ENCODE assay signal across 8 cellular contexts in genomic region chrX:154396358-154396757, GRCh38. TPM values are rescaled to one million over a fixed set of nuclear protein-coding genes. Genes with fewer than 3 reads are reported as not detected.
DNase-seq lines count a peak whose midpoint lies in the region; ATAC-seq and TF ChIP-seq lines count a peak whose summit lies in the region.
"Not testable (repeated sequence)": the region's sequence is repeated elsewhere in the genome, so short reads cannot be mapped to it uniquely, and the experiment has no call there.

No MANE protein-coding gene starts in this region.

- peaks cover 22 to 26% (median 24%) of the 10 kb centered on the region in 11 experiments for H3K36me3 ChIP-seq in BLaER1 treated with 17β-estradiol and CSF1 and Interleukin-3, amounts not matched to agents 10 nM and 100 nM

- H3K9me3 Mint-ChIP-seq in IgD-negative memory B cell; activated B cell treated with CpG ODN at 0.5 μM for 24 hours; activated T-helper 2 cell treated with anti-CD3 and anti-CD28 coated beads, Interferon-gamma antibody, Interleukin-2, Interleukin-4, amounts not matched to agents 10 μg/mL and 5 μg/mL and 100 μg/mL, durations not matched to agents 14 hours and 24 hours and 36 hours; MCF 10A (ENCODE audit: unreplicated experiment); mesothelial cell of epicardium; stimulated activated naive CD8-positive, alpha-beta T cell treated with anti-CD3 and anti-CD28 coated beads, Interleukin-15, Interleukin-2, amounts not matched to agents 100 ng/mL and 50 ng/mL, for 24 hours: not testable (repeated sequence)
- peaks cover 14% of the 10 kb centered on the region for H3K9me3 Mint-ChIP-seq in glutamatergic neuron (ENCODE audit: unreplicated experiment)

- intact Hi-C loops in activated B cell treated with CpG ODN at 0.5 μM for 24 hours (cut with micrococcal nuclease): loop anchor here (5.0 kb wide), 4 partner anchors 41 to 136 kb away; partner anchors contain the start of genes GDI1, LAGE3 and SLC10A3
- intact Hi-C loops in activated T-helper 2 cell treated with anti-CD3 and anti-CD28 coated beads, Interferon-gamma antibody, Interleukin-2, Interleukin-4, amounts not matched to agents 10 μg/mL and 5 μg/mL and 100 μg/mL, durations not matched to agents 14 hours and 24 hours and 36 hours (cut with micrococcal nuclease): loop anchor here (5.0 kb wide), 1 partner anchor 41 kb away; the partner anchor contains the start of gene GDI1
- intact Hi-C loops in MCF 10A (cut with micrococcal nuclease): loop anchor here (5.0 kb wide), 1 partner anchor 136 kb away; no protein-coding TSS in a partner anchor

- peak overlapping the region in 7 of 10 experiments; percentile 54 to 86 (median 78); a peak in 12 of 20 replicates for H3K4me3 ChIP-seq in BLaER1 treated with 17β-estradiol and CSF1 and Interleukin-3, amounts not matched to agents 10 nM and 100 nM

- not testable (repeated sequence) for TF ChIP-seq CTCF in activated B cell treated with CpG ODN at 0.5 μM for 24 hours (IDR thresholded peaks at IDR 0.05); MCF 10A (IDR thresholded peaks at IDR 0.05; ENCODE audit: unreplicated experiment); glutamatergic neuron (IDR thresholded peaks at IDR 0.05; ENCODE audit: partially characterized antibody, unreplicated experiment); mesothelial cell of epicardium (IDR thresholded peaks at IDR 0.05; ENCODE audit: unreplicated experiment)

- H4K20me1 ChIP-seq in BLaER1 treated with 17β-estradiol and CSF1 and Interleukin-3, amounts not matched to agents 10 nM and 100 nM: peaks cover 24 to 26% (median 26%) of the 10 kb centered on the region in 11 experiments; a peak in 21 of 22 replicates

- CTCF ChIA-PET in activated B cell treated with CpG ODN at 0.5 μM for 24 hours (lab: Charles Lee): not testable (repeated sequence)
- CTCF ChIA-PET in MCF 10A (lab: Yijun Ruan, JAX): interaction anchor here (1.3 to 3.3 kb wide), 2 partner anchors 16 to 23 kb away, joined by 5 to 21 read pairs; partner anchors contain the start of gene FLNA

- not testable (repeated sequence) for BruUV-seq in MCF 10A (replicated peaks; lab: Mats Ljungman, UMichigan)

- H3K27me3 Mint-ChIP-seq in IgD-negative memory B cell; activated B cell treated with CpG ODN at 0.5 μM for 24 hours; activated T-helper 2 cell treated with anti-CD3 and anti-CD28 coated beads, Interferon-gamma antibody, Interleukin-2, Interleukin-4, amounts not matched to agents 10 μg/mL and 5 μg/mL and 100 μg/mL, durations not matched to agents 14 hours and 24 hours and 36 hours (ENCODE audit: low read depth); MCF 10A (ENCODE audit: insufficient read depth, unreplicated experiment); mesothelial cell of epicardium (ENCODE audit: low read depth); stimulated activated naive CD8-positive, alpha-beta T cell treated with anti-CD3 and anti-CD28 coated beads, Interleukin-15, Interleukin-2, amounts not matched to agents 100 ng/mL and 50 ng/mL, for 24 hours: not testable (repeated sequence)
- peaks cover 11% of the 10 kb centered on the region for H3K27me3 Mint-ChIP-seq in glutamatergic neuron (ENCODE audit: unreplicated experiment)

- H3K4me2 ChIP-seq in BLaER1 treated with 17β-estradiol and CSF1 and Interleukin-3, amounts not matched to agents 10 nM and 100 nM: peak overlapping the region in 9 of 11 experiments; percentile 14 to 90 (median 82); a peak in 16 of 22 replicates

- H3K27ac Mint-ChIP-seq in IgD-negative memory B cell: peak overlapping the region in 2 of 3 donors; percentile 32 to 67
- H3K27ac Mint-ChIP-seq in activated B cell treated with CpG ODN at 0.5 μM for 24 hours; activated T-helper 2 cell treated with anti-CD3 and anti-CD28 coated beads, Interferon-gamma antibody, Interleukin-2, Interleukin-4, amounts not matched to agents 10 μg/mL and 5 μg/mL and 100 μg/mL, durations not matched to agents 14 hours and 24 hours and 36 hours; MCF 10A (ENCODE audit: low read depth, unreplicated experiment); glutamatergic neuron (ENCODE audit: unreplicated experiment); mesothelial cell of epicardium; stimulated activated naive CD8-positive, alpha-beta T cell treated with anti-CD3 and anti-CD28 coated beads, Interleukin-15, Interleukin-2, amounts not matched to agents 100 ng/mL and 50 ng/mL, for 24 hours: not testable (repeated sequence)

- POLR2A ChIA-PET in activated B cell treated with CpG ODN at 0.5 μM for 24 hours (lab: Charles Lee): interaction anchor here (2.4 to 6.2 kb wide), 2 partner anchors 13 to 14 kb away, joined by 20 to 125 read pairs; partner anchors contain the start of genes DNASE1L1 and TAFAZZIN
- POLR2A ChIA-PET in MCF 10A (lab: Yijun Ruan, JAX): interaction anchor here (0.7 to 4.7 kb wide), 4 partner anchors 14 to 27 kb away, joined by 3 to 100 read pairs (median 40); partner anchors contain the start of genes DNASE1L1, EMD, FLNA and TAFAZZIN

- not testable (repeated sequence) for ATAC-seq in activated B cell treated with CpG ODN at 0.5 μM for 24 hours (ENCODE audit: low read depth)

- H3K27me3 ChIP-seq in BLaER1 treated with 17β-estradiol and CSF1 and Interleukin-3, amounts not matched to agents 10 nM and 100 nM: peaks cover 0 to 23% (median 5%) of the 10 kb centered on the region in 11 experiments; a peak in 8 of 22 replicates

- not testable (repeated sequence) for DNase-seq in activated B cell treated with CpG ODN at 0.5 μM for 24 hours; activated T-helper 2 cell treated with anti-CD3 and anti-CD28 coated beads, Interferon-gamma antibody, Interleukin-2, Interleukin-4, amounts not matched to agents 10 μg/mL and 5 μg/mL and 100 μg/mL, durations not matched to agents 14 hours and 24 hours and 36 hours (ENCODE audit: low spot score); MCF 10A (ENCODE audit: unreplicated experiment); glutamatergic neuron; mesothelial cell of epicardium (ENCODE audit: low spot score in 2 of 2, unreplicated experiment in 2 of 2)

- peak overlapping the region in 9 of 11 experiments; percentile 94 to 100 (median 96); a peak in 18 of 22 replicates for H3K9ac ChIP-seq in BLaER1 treated with 17β-estradiol and CSF1 and Interleukin-3, amounts not matched to agents 10 nM and 100 nM

- peak overlapping the region; percentile 28 to 99 (median 62) for H3K4me3 Mint-ChIP-seq in IgD-negative memory B cell
- peak overlapping the region; percentile 97 for H3K4me3 Mint-ChIP-seq in activated B cell treated with CpG ODN at 0.5 μM for 24 hours
- H3K4me3 Mint-ChIP-seq in activated T-helper 2 cell treated with anti-CD3 and anti-CD28 coated beads, Interferon-gamma antibody, Interleukin-2, Interleukin-4, amounts not matched to agents 10 μg/mL and 5 μg/mL and 100 μg/mL, durations not matched to agents 14 hours and 24 hours and 36 hours (ENCODE audit: low read depth): peak overlapping the region; percentile 100
- H3K4me3 Mint-ChIP-seq in MCF 10A (ENCODE audit: unreplicated experiment): peak overlapping the region; percentile 92
- peak overlapping the region; percentile 86 for H3K4me3 Mint-ChIP-seq in glutamatergic neuron (ENCODE audit: unreplicated experiment)
- H3K4me3 Mint-ChIP-seq in mesothelial cell of epicardium: peak overlapping the region; percentile 96
- H3K4me3 Mint-ChIP-seq in stimulated activated naive CD8-positive, alpha-beta T cell treated with anti-CD3 and anti-CD28 coated beads, Interleukin-15, Interleukin-2, amounts not matched to agents 100 ng/mL and 50 ng/mL, for 24 hours: peak overlapping the region; percentile 99

- peak overlapping the region in 6 of 11 experiments; percentile 97 to 99 (median 98); a peak in 9 of 22 replicates for H3K27ac ChIP-seq in BLaER1 treated with 17β-estradiol and CSF1 and Interleukin-3, amounts not matched to agents 10 nM and 100 nM

- H3K4me1 ChIP-seq in BLaER1 treated with 17β-estradiol and CSF1 and Interleukin-3, amounts not matched to agents 10 nM and 100 nM: peaks cover 0 to 20% (median 9%) of the 10 kb centered on the region in 10 experiments; a peak in 13 of 20 replicates

- peaks cover 7 to 14% (median 8%) of the 10 kb centered on the region in 3 donors for H3K4me1 Mint-ChIP-seq in IgD-negative memory B cell
- peaks cover 26% of the 10 kb centered on the region for H3K4me1 Mint-ChIP-seq in activated B cell treated with CpG ODN at 0.5 μM for 24 hours
- H3K4me1 Mint-ChIP-seq in activated T-helper 2 cell treated with anti-CD3 and anti-CD28 coated beads, Interferon-gamma antibody, Interleukin-2, Interleukin-4, amounts not matched to agents 10 μg/mL and 5 μg/mL and 100 μg/mL, durations not matched to agents 14 hours and 24 hours and 36 hours (ENCODE audit: low read depth); MCF 10A (ENCODE audit: insufficient read depth, unreplicated experiment); glutamatergic neuron (ENCODE audit: low read depth, unreplicated experiment): not testable (repeated sequence)
- peaks cover 11% of the 10 kb centered on the region for H3K4me1 Mint-ChIP-seq in mesothelial cell of epicardium
- peaks cover 27% of the 10 kb centered on the region for H3K4me1 Mint-ChIP-seq in stimulated activated naive CD8-positive, alpha-beta T cell treated with anti-CD3 and anti-CD28 coated beads, Interleukin-15, Interleukin-2, amounts not matched to agents 100 ng/mL and 50 ng/mL, for 24 hours (ENCODE audit: low read depth)

- peaks cover 16 to 38% (median 28%) of the 10 kb centered on the region in 11 experiments; a peak in 21 of 22 replicates for H3K9me3 ChIP-seq in BLaER1 treated with 17β-estradiol and CSF1 and Interleukin-3, amounts not matched to agents 10 nM and 100 nM (replicated peaks in 1 of 11)

- not testable (repeated sequence) for H3K36me3 Mint-ChIP-seq in IgD-negative memory B cell; glutamatergic neuron (ENCODE audit: unreplicated experiment)
- H3K36me3 Mint-ChIP-seq in activated B cell treated with CpG ODN at 0.5 μM for 24 hours (ENCODE audit: low read depth): peaks cover 33% of the 10 kb centered on the region
- H3K36me3 Mint-ChIP-seq in activated T-helper 2 cell treated with anti-CD3 and anti-CD28 coated beads, Interferon-gamma antibody, Interleukin-2, Interleukin-4, amounts not matched to agents 10 μg/mL and 5 μg/mL and 100 μg/mL, durations not matched to agents 14 hours and 24 hours and 36 hours (ENCODE audit: low read depth): peaks cover 35% of the 10 kb centered on the region
- peaks cover 36% of the 10 kb centered on the region for H3K36me3 Mint-ChIP-seq in MCF 10A (ENCODE audit: insufficient read depth, unreplicated experiment)
- H3K36me3 Mint-ChIP-seq in mesothelial cell of epicardium: peaks cover 13% of the 10 kb centered on the region
- peaks cover 31% of the 10 kb centered on the region for H3K36me3 Mint-ChIP-seq in stimulated activated naive CD8-positive, alpha-beta T cell treated with anti-CD3 and anti-CD28 coated beads, Interleukin-15, Interleukin-2, amounts not matched to agents 100 ng/mL and 50 ng/mL, for 24 hours (ENCODE audit: low read depth)

RNA-seq across cellular contexts. Expression of gene RPL10, which starts 1.8 kb away (rescaled TPM):
- 5,716 TPM for polyA plus RNA-seq in IgD-negative memory B cell
- total RNA-seq in activated B cell treated with CpG ODN at 0.5 μM for 24 hours (5,113 and 5,534 TPM in 2 replicates), MCF 10A (2022) (3,490 and 3,785 TPM in 2 replicates), glutamatergic neuron (ENCODE audit: unreplicated experiment) (1,779 TPM), mesothelial cell of epicardium (2,969 to 3,108 TPM (median 3,066 TPM) in 3 replicates)
- 2,692 and 2,787 TPM in 2 replicates for total RNA-seq in activated T-helper 2 cell treated with anti-CD3 and anti-CD28 coated beads, Interferon-gamma antibody, Interleukin-2, Interleukin-4, amounts not matched to agents 10 μg/mL and 5 μg/mL and 100 μg/mL, durations not matched to agents 14 hours and 24 hours and 36 hours

RNA-seq across cellular contexts. Expression of gene DNASE1L1, which starts 12.7 kb away (rescaled TPM):
- 29.4 TPM for polyA plus RNA-seq in IgD-negative memory B cell
- total RNA-seq in activated B cell treated with CpG ODN at 0.5 μM for 24 hours (15.3 and 15.8 TPM in 2 replicates), MCF 10A (2022) (20.5 and 21.2 TPM in 2 replicates), glutamatergic neuron (ENCODE audit: unreplicated experiment) (15.8 TPM), mesothelial cell of epicardium (18.5 to 19.4 TPM (median 18.6 TPM) in 3 replicates)
- 18.1 TPM in 2 replicates for total RNA-seq in activated T-helper 2 cell treated with anti-CD3 and anti-CD28 coated beads, Interferon-gamma antibody, Interleukin-2, Interleukin-4, amounts not matched to agents 10 μg/mL and 5 μg/mL and 100 μg/mL, durations not matched to agents 14 hours and 24 hours and 36 hours

RNA-seq across cellular contexts. Expression of gene TAFAZZIN, which starts 15.0 kb away (rescaled TPM):
- polyA plus RNA-seq in IgD-negative memory B cell: 51.3 TPM
- total RNA-seq in activated B cell treated with CpG ODN at 0.5 μM for 24 hours (50.5 and 66.1 TPM in 2 replicates), MCF 10A (2022) (48.0 and 59.1 TPM in 2 replicates), glutamatergic neuron (ENCODE audit: unreplicated experiment) (40.9 TPM), mesothelial cell of epicardium (36.7 to 40.8 TPM (median 40.3 TPM) in 3 replicates)
- 77.3 TPM in 2 replicates for total RNA-seq in activated T-helper 2 cell treated with anti-CD3 and anti-CD28 coated beads, Interferon-gamma antibody, Interleukin-2, Interleukin-4, amounts not matched to agents 10 μg/mL and 5 μg/mL and 100 μg/mL, durations not matched to agents 14 hours and 24 hours and 36 hours

RNA-seq across cellular contexts. Expression of gene EMD, which starts 17.3 kb away (rescaled TPM):
- polyA plus RNA-seq in IgD-negative memory B cell: 32.4 TPM
- total RNA-seq in activated B cell treated with CpG ODN at 0.5 μM for 24 hours (68.4 and 70.2 TPM in 2 replicates), MCF 10A (2022) (94.5 and 107 TPM in 2 replicates), glutamatergic neuron (ENCODE audit: unreplicated experiment) (56.8 TPM), mesothelial cell of epicardium (71.4 to 76.3 TPM (median 71.9 TPM) in 3 replicates)
- 95.6 and 98.8 TPM in 2 replicates for total RNA-seq in activated T-helper 2 cell treated with anti-CD3 and anti-CD28 coated beads, Interferon-gamma antibody, Interleukin-2, Interleukin-4, amounts not matched to agents 10 μg/mL and 5 μg/mL and 100 μg/mL, durations not matched to agents 14 hours and 24 hours and 36 hours

RNA-seq across cellular contexts. Expression of gene FLNA, which starts 21.9 kb away (rescaled TPM):
- 396 TPM for polyA plus RNA-seq in IgD-negative memory B cell
- total RNA-seq in activated B cell treated with CpG ODN at 0.5 μM for 24 hours (605 and 679 TPM in 2 replicates), MCF 10A (2022) (1,218 and 1,231 TPM in 2 replicates), glutamatergic neuron (ENCODE audit: unreplicated experiment) (499 TPM), mesothelial cell of epicardium (1,336 to 1,412 TPM (median 1,356 TPM) in 3 replicates)
- total RNA-seq in activated T-helper 2 cell treated with anti-CD3 and anti-CD28 coated beads, Interferon-gamma antibody, Interleukin-2, Interleukin-4, amounts not matched to agents 10 μg/mL and 5 μg/mL and 100 μg/mL, durations not matched to agents 14 hours and 24 hours and 36 hours: 1,005 and 1,026 TPM in 2 replicates
